Comparison of ENCODE assay signal across 8 cellular contexts in genomic region chr2:171943869-171944268, GRCh38.
"Had no signal": no experiment of that assay in that cellular context is flagged by ENCODE, and none has a peak within 500 bp of the region (broad histone marks: within the 10 kb centered on the region; RNA-seq: fewer than 3 reads in every experiment).

No MANE protein-coding gene starts in this region.

- ATAC-seq: GM12878 had no signal

- FAIRE-seq: G401.6, GM12878, GM12891, GM12892, GM18507, GM19239 had no signal

- H3K4me3 ChIP-seq: GM12878 had no signal

- DNase-seq: GDM1, GF-D8 had no signal
